ENCODE assay signal across 23 cellular contexts in the genomic region with DNA sequence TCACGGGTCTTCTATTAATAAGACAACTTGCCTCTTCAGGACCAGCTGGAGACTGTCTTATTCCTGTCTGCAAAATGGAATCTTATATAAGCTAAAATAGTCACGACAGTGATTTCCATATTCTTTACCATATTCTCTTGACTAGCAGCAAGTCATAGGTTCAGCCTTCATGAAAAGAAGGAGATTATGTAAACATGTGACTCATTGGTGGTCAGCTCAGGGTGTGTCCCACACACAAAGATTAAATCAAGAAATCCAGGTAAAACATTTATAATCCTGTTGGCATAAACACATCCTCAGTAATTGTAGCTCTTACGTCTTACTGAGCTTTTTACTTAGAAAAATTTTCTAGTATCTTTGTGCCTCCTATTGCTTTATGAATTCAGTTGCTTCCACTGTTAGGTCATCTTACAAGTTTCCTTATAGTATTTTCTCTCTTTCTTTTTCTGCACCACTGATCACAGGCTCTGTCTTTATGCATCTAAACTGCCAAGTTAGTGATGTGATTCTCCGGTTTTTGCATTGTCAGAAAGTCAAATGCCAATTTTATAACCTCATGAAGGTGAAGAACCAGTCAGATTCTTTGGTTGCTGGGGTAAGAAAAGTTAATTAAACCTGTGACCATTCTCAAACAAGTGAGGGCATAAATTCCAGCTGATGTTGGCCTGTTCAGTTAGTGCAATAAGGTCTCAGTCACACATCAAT.
A peak's percentile ranks its signal among the peaks of the same experiment; 100 is the strongest.
DNase-seq lines count a peak whose midpoint lies in the region; ATAC-seq, FAIRE-seq and TF ChIP-seq lines count a peak whose summit lies in the region.
"Had no signal": no experiment of that assay in that cellular context is flagged by ENCODE, and none has a peak within 500 bp of the region (broad histone marks: within the 10 kb centered on the region; RNA-seq: fewer than 3 reads in every experiment).

No MANE protein-coding gene starts in this region.

- H4K20me1 ChIP-seq in keratinocyte (ENCODE audit: control insufficient read depth, extremely low read depth, insufficient read depth, low read length), result no peaks in the 10 kb centered on the region

- ATAC-seq in GM18511 (IDR thresholded peaks at IDR 0.05; ENCODE audit: unreplicated experiment), result no peak
- ATAC-seq: activated naive CD4-positive, alpha-beta T cell treated with anti-CD3 and anti-CD28 coated beads, Interleukin-2, amount 50 U/mL, for 72 hours; body of pancreas; lower lobe of right lung; stimulated activated effector memory CD8-positive, alpha-beta T cell treated with anti-CD3 and anti-CD28 coated beads, Interleukin-12 subunit alpha, Interleukin-12 subunit beta, amount 100 ng/mL, for 72 hours had no signal

- no peak overlapping the region for H3K4me2 ChIP-seq in keratinocyte (ENCODE audit: control insufficient read depth, extremely low read depth, insufficient read depth, low read depth, low read length)
- H3K4me2 ChIP-seq: SK-N-SH had no signal

- H3K79me2 ChIP-seq in keratinocyte (ENCODE audit: control insufficient read depth, insufficient read depth, low read length), result no peaks in the 10 kb centered on the region

- H3K9me3 Mint-ChIP-seq in endothelial cell (ENCODE audit: unreplicated experiment), result no peaks in the 10 kb centered on the region
- H3K9me3 Mint-ChIP-seq: stimulated activated effector memory CD8-positive, alpha-beta T cell treated with anti-CD3 and anti-CD28 coated beads, Interleukin-12 subunit alpha, Interleukin-12 subunit beta, amount 100 ng/mL, for 72 hours had no signal

- no peaks in the 10 kb centered on the region for H3K36me3 ChIP-seq in keratinocyte (ENCODE audit: control insufficient read depth in 2 of 2, extremely low read depth in 1 of 2, insufficient read depth in 2 of 2, low read length in 2 of 2)
- H3K36me3 ChIP-seq: colonic mucosa, lower lobe of right lung, sigmoid colon had no signal

- H3K4me1 ChIP-seq in keratinocyte (ENCODE audit: control insufficient read depth, extremely low read depth, insufficient read depth, low read length), result peaks cover 7% of the 10 kb centered on the region
- H3K4me1 ChIP-seq: body of pancreas, colonic mucosa, lower lobe of right lung, testis had no signal

- in situ Hi-C loops in Caki2 (cut with HindIII; ENCODE audit: low pct_unique_long_range_greater_than_20kb, low sequenced_read_pairs), result no loop called here

- no peak overlapping the region for H3K4me3 ChIP-seq in choroid plexus epithelial cell (ENCODE audit: low read depth, low read length)
- H3K4me3 ChIP-seq in keratinocyte (ENCODE audit: control insufficient read depth in 2 of 3, extremely low read depth in 1 of 3, insufficient read depth in 2 of 3, low read depth in 1 of 3, low read length in 3 of 3), result no peak overlapping the region
- H3K4me3 ChIP-seq: body of pancreas, colonic mucosa, lower lobe of right lung, sigmoid colon, testis had no signal

- no peak overlapping the region for H3K27ac Mint-ChIP-seq in endothelial cell (ENCODE audit: unreplicated experiment)
- H3K27ac Mint-ChIP-seq: activated naive CD4-positive, alpha-beta T cell treated with anti-CD3 and anti-CD28 coated beads, Interleukin-2, amount 50 U/mL, for 72 hours; CD4-positive, CD25-positive, alpha-beta regulatory T cell; stimulated activated effector memory CD8-positive, alpha-beta T cell treated with anti-CD3 and anti-CD28 coated beads, Interleukin-12 subunit alpha, Interleukin-12 subunit beta, amount 100 ng/mL, for 72 hours had no signal

- DNase-seq in Caki2 (ENCODE audit: low read depth) (peak; percentile 96), LoVo (ENCODE audit: low spot score) (peak; percentile 29), choroid plexus epithelial cell (ENCODE audit: low read depth) (peak; percentile 2), keratinocyte (ENCODE audit: low read depth, low spot score) (peak; percentile 5), Kasumi-1 (lab: John Stamatoyannopoulos, UW) (no peak), epidermal melanocyte (ENCODE audit: insufficient read length, low spot score) (no peak), endothelial cell (ENCODE audit: low spot score) (no peak)
- DNase-seq: activated CD4-positive, CD25-positive, alpha-beta regulatory T cell treated with anti-CD3 and anti-CD28 coated beads, Interleukin-2, amount 50 U/mL, for 72 hours; body of pancreas; CD4-positive, CD25-positive, alpha-beta regulatory T cell; colonic mucosa; Karpas-422; lower lobe of right lung; NCI-H1436 treated with DMSO at 0.1 percent for 48 hours; NCI-H748 treated with DMSO at 0.1 percent for 48 hours; OCI-M1; sigmoid colon; SK-N-SH; T-helper 9 cell; testis had no signal

- no peak overlapping the region for H3K4me3 Mint-ChIP-seq in endothelial cell (ENCODE audit: unreplicated experiment)
- H3K4me3 Mint-ChIP-seq: CD4-positive, CD25-positive, alpha-beta regulatory T cell; stimulated activated effector memory CD8-positive, alpha-beta T cell treated with anti-CD3 and anti-CD28 coated beads, Interleukin-12 subunit alpha, Interleukin-12 subunit beta, amount 100 ng/mL, for 72 hours had no signal

- no peaks in the 10 kb centered on the region for H3K9me1 ChIP-seq in keratinocyte (ENCODE audit: control insufficient read depth, extremely low read depth, insufficient read depth, low read length)

- no peak overlapping the region for H2AFZ ChIP-seq in keratinocyte (ENCODE audit: control insufficient read depth, low read length)

- no peak overlapping the region for H3K9ac ChIP-seq in keratinocyte (ENCODE audit: control insufficient read depth, extremely low read depth, insufficient read depth, low read length)
- H3K9ac ChIP-seq: SK-N-SH had no signal

- no peaks in the 10 kb centered on the region for H3K9me3 ChIP-seq in keratinocyte (ENCODE audit: control insufficient read depth, low read depth, low read length)
- H3K9me3 ChIP-seq: body of pancreas, colonic mucosa, lower lobe of right lung, sigmoid colon, SK-N-SH, testis had no signal

- TF ChIP-seq CTCF in choroid plexus epithelial cell (conservative IDR thresholded peaks at IDR 0.05; ENCODE audit: low read depth, low read length) (no peak), keratinocyte (optimal IDR thresholded peaks at IDR 0.05 in 1 of 3, IDR thresholded peaks at IDR 0.05 in 1 of 3, conservative IDR thresholded peaks at IDR 0.05 in 1 of 3; ENCODE audit: extremely low read depth in 1 of 3, insufficient read depth in 2 of 3, low read length in 3 of 3) (no peak), endothelial cell (IDR thresholded peaks at IDR 0.05; ENCODE audit: unreplicated experiment) (no peak)

- H3K27me3 ChIP-seq in keratinocyte (ENCODE audit: control insufficient read depth, extremely low read depth, insufficient read depth, low read length), result no peaks in the 10 kb centered on the region
- H3K27me3 ChIP-seq: body of pancreas, colonic mucosa, sigmoid colon, testis had no signal

- H3K4me1 Mint-ChIP-seq in endothelial cell (ENCODE audit: unreplicated experiment), result no peaks in the 10 kb centered on the region
- H3K4me1 Mint-ChIP-seq: CD4-positive, CD25-positive, alpha-beta regulatory T cell; stimulated activated effector memory CD8-positive, alpha-beta T cell treated with anti-CD3 and anti-CD28 coated beads, Interleukin-12 subunit alpha, Interleukin-12 subunit beta, amount 100 ng/mL, for 72 hours had no signal

- dilution Hi-C loops in keratinocyte (cut with MboI; ENCODE audit: extremely low pct_ligation_motif_present, low sequenced_read_pairs), result no loop called here

- H3K36me3 Mint-ChIP-seq in endothelial cell (ENCODE audit: low read depth, unreplicated experiment), result no peaks in the 10 kb centered on the region
- H3K36me3 Mint-ChIP-seq: activated naive CD4-positive, alpha-beta T cell treated with anti-CD3 and anti-CD28 coated beads, Interleukin-2, amount 50 U/mL, for 72 hours; CD4-positive, CD25-positive, alpha-beta regulatory T cell; stimulated activated effector memory CD8-positive, alpha-beta T cell treated with anti-CD3 and anti-CD28 coated beads, Interleukin-12 subunit alpha, Interleukin-12 subunit beta, amount 100 ng/mL, for 72 hours had no signal

- no peaks in the 10 kb centered on the region for H3K27me3 Mint-ChIP-seq in endothelial cell (ENCODE audit: unreplicated experiment)
- H3K27me3 Mint-ChIP-seq: CD4-positive, CD25-positive, alpha-beta regulatory T cell had no signal

- no peak overlapping the region for H3K27ac ChIP-seq in keratinocyte (ENCODE audit: control insufficient read depth, insufficient read depth, low read length)
- H3K27ac ChIP-seq: body of pancreas, colonic mucosa, lower lobe of right lung, sigmoid colon, testis had no signal

- FAIRE-seq in keratinocyte (lab: Jason Lieb, UNC), result no peak

Comparison
In these comparisons a context has a peak if more than half of its experiments do, and no peak if none do; other contexts are left out.
1. DNase-seq: peak in Caki2 (single experiment), LoVo (single experiment), choroid plexus epithelial cell (single experiment) and keratinocyte (single experiment); none in Kasumi-1 (0 of 2), epidermal melanocyte (single experiment) and endothelial cell (single experiment).